Comparison of ENCODE assay signal across 12 cellular contexts in genomic region chr10:53997953-53998352, GRCh38.
DNase-seq lines count a peak whose midpoint lies in the region; ATAC-seq lines count a peak whose summit lies in the region.
"Had no signal": no experiment of that assay in that cellular context is flagged by ENCODE, and none has a peak within 500 bp of the region (broad histone marks: within the 10 kb centered on the region; RNA-seq: fewer than 3 reads in every experiment).

No MANE protein-coding gene starts in this region.

- no peak overlapping the region for H3K27ac ChIP-seq in neuronal stem cell (replicated peaks; ENCODE audit: low read length)
- H3K27ac ChIP-seq: neutrophil had no signal

- H3K27me3 ChIP-seq in neuronal stem cell (ENCODE audit: control insufficient read depth in 3 of 3, insufficient read depth in 3 of 3, low read depth in 1 of 3, low read length in 3 of 3), result no peaks in the 10 kb centered on the region
- H3K27me3 ChIP-seq: neutrophil had no signal

- H3K36me3 ChIP-seq in neuronal stem cell (replicated peaks in 1 of 2; ENCODE audit: control insufficient read depth in 2 of 2, insufficient read depth in 2 of 2, low read length in 2 of 2), result no peaks in the 10 kb centered on the region
- H3K36me3 ChIP-seq: neutrophil had no signal

- H2BK5ac ChIP-seq in neuronal stem cell (ENCODE audit: low read length), result no peak overlapping the region

- no peak for ATAC-seq in GM21367 (IDR thresholded peaks at IDR 0.05; ENCODE audit: unreplicated experiment)

- no peak overlapping the region for H3K4me3 ChIP-seq in neuronal stem cell (ENCODE audit: low read length in 2 of 2)

- no peak overlapping the region for H4K91ac ChIP-seq in neuronal stem cell (ENCODE audit: low read depth, low read length, poor library complexity)

- H3K79me1 ChIP-seq in neuronal stem cell (ENCODE audit: low read depth, low read length), result no peaks in the 10 kb centered on the region

- no peaks in the 10 kb centered on the region for H3K9me3 ChIP-seq in neuronal stem cell (replicated peaks in 1 of 2; ENCODE audit: control insufficient read depth in 2 of 2, insufficient read depth in 1 of 2, low read depth in 1 of 2, low read length in 2 of 2)
- H3K9me3 ChIP-seq: neutrophil had no signal

- H3K18ac ChIP-seq in neuronal stem cell (ENCODE audit: low read length), result no peak overlapping the region

- H2BK12ac ChIP-seq in neuronal stem cell (ENCODE audit: low read length), result no peak overlapping the region

- H2BK15ac ChIP-seq in neuronal stem cell (ENCODE audit: low read length), result no peak overlapping the region

- H3K14ac ChIP-seq in neuronal stem cell (ENCODE audit: low read length), result no peak overlapping the region

- DNase-seq in A172 (ENCODE audit: low spot score), result peak; percentile 2
- DNase-seq in HT-29 (ENCODE audit: low spot score), result peak; percentile 42
- DNase-seq in SKM-1 treated with dmso at 0.1 percent for 144 hours (lab: John Stamatoyannopoulos, UW; ENCODE audit: unreplicated experiment), result peak; percentile 9
- DNase-seq in inferior parietal cortex (ENCODE audit: extremely low spot score), result peak; percentile 64
- DNase-seq in NCI-H524 (lab: John Stamatoyannopoulos, UW), result no peak
- no peak for DNase-seq in NCI-H146 (lab: John Stamatoyannopoulos, UW)
- no peak for DNase-seq in neuronal stem cell (ENCODE audit: low spot score)
- DNase-seq: cerebellar nuclear complex, NCI-H2029, T-helper 1 cell had no signal

- no peaks in the 10 kb centered on the region for H3K4me1 ChIP-seq in neuronal stem cell (ENCODE audit: control insufficient read depth in 2 of 2, insufficient read depth in 1 of 2, low read depth in 1 of 2, low read length in 2 of 2)

- no peak overlapping the region for H3K9ac ChIP-seq in neuronal stem cell (ENCODE audit: low read depth, low read length, poor library complexity)

- no peak overlapping the region for H2BK120ac ChIP-seq in neuronal stem cell (ENCODE audit: low read depth, low read length)

- no peak overlapping the region for H4K8ac ChIP-seq in neuronal stem cell (ENCODE audit: low read depth, low read length)

- WGBS in neuronal stem cell (ENCODE audit: extremely low coverage in 2 of 2, insufficient read length in 2 of 2, insufficient replicate concordance in 1 of 2), 2 donors, result no CpG with 5 or more reads among the region's 2 CpGs

- no peak overlapping the region for H2AK5ac ChIP-seq in neuronal stem cell (ENCODE audit: low read depth, low read length)

- H3K4me2 ChIP-seq in neuronal stem cell (ENCODE audit: insufficient read depth, low read length, poor library complexity, severe bottlenecking), result no peak overlapping the region

- H3K4ac ChIP-seq in neuronal stem cell (ENCODE audit: low read length), result no peak overlapping the region

- no peak overlapping the region for H2AFZ ChIP-seq in neuronal stem cell (ENCODE audit: low read length)

- H3K23ac ChIP-seq in neuronal stem cell (ENCODE audit: low read depth, low read length, poor library complexity), result no peak overlapping the region

Comparison
In these comparisons a context has a peak if more than half of its experiments do, and no peak if none do; other contexts are left out.
1. DNase-seq: peak in A172 (single experiment), HT-29 (single experiment), SKM-1 treated with dmso at 0.1 percent for 144 hours (single experiment) and inferior parietal cortex (single experiment); none in NCI-H524 (0 of 2), NCI-H146 (single experiment) and neuronal stem cell (single experiment).